Comparison of ENCODE assay signal across 32 cellular contexts in genomic region chr11:27611390-27611789, GRCh38.
"Had no signal": no experiment of that assay in that cellular context is flagged by ENCODE, and none has a peak within 500 bp of the region (broad histone marks: within the 10 kb centered on the region; RNA-seq: fewer than 3 reads in every experiment).

No MANE protein-coding gene starts in this region.

- H3K4me3 Mint-ChIP-seq: natural killer cell; nephron; neural progenitor cell; stimulated activated memory B cell treated with anti-CD40 and anti-IgM and Interleukin-4, amounts not matched to agents 10 μg/mL and 1 μg/mL and 100 μg/mL, for 72 hours; stimulated activated naive CD8-positive, alpha-beta T cell treated with anti-CD3 and anti-CD28 coated beads, Interleukin-15, amount 100 ng/mL, for 72 hours; type B pancreatic cell had no signal

- H3K4me1 Mint-ChIP-seq: natural killer cell; neural progenitor cell; stimulated activated memory B cell treated with anti-CD40 and anti-IgM and Interleukin-4, amounts not matched to agents 10 μg/mL and 1 μg/mL and 100 μg/mL, for 72 hours; stimulated activated naive CD8-positive, alpha-beta T cell treated with anti-CD3 and anti-CD28 coated beads, Interleukin-15, amount 100 ng/mL, for 72 hours had no signal

- H3K27me3 Mint-ChIP-seq: stimulated activated memory B cell treated with anti-CD40 and anti-IgM and Interleukin-4, amounts not matched to agents 10 μg/mL and 1 μg/mL and 100 μg/mL, for 72 hours; stimulated activated naive CD8-positive, alpha-beta T cell treated with anti-CD3 and anti-CD28 coated beads, Interleukin-15, amount 100 ng/mL, for 72 hours had no signal

- H3K9me3 ChIP-seq: ovary, psoas muscle, right lobe of liver, sigmoid colon, spleen, suprapubic skin, testis, tibial artery, transverse colon, upper lobe of right lung, uterus had no signal

- H3K4me3 ChIP-seq: neural progenitor cell, ovary, psoas muscle, right lobe of liver, sigmoid colon, skin epidermis, smooth muscle cell, spleen, suprapubic skin, testis, tibial artery, transverse colon, upper lobe of right lung, uterus had no signal

- H2AFZ ChIP-seq: neural progenitor cell, parathyroid adenoma had no signal

- H3K4me2 ChIP-seq: neural progenitor cell, smooth muscle cell had no signal

- H3K9me3 Mint-ChIP-seq: nephron; neural progenitor cell; stimulated activated memory B cell treated with anti-CD40 and anti-IgM and Interleukin-4, amounts not matched to agents 10 μg/mL and 1 μg/mL and 100 μg/mL, for 72 hours; type B pancreatic cell had no signal

- H3K27ac Mint-ChIP-seq: natural killer cell; nephron; neural progenitor cell; progenitor cell of endocrine pancreas; stimulated activated memory B cell treated with anti-CD40 and anti-IgM and Interleukin-4, amounts not matched to agents 10 μg/mL and 1 μg/mL and 100 μg/mL, for 72 hours; stimulated activated naive CD8-positive, alpha-beta T cell treated with anti-CD3 and anti-CD28 coated beads, Interleukin-15, amount 100 ng/mL, for 72 hours; type B pancreatic cell had no signal

- H3K4me1 ChIP-seq: neural progenitor cell, parathyroid adenoma, psoas muscle, right lobe of liver, sigmoid colon, spleen, suprapubic skin, testis, tibial artery, transverse colon, upper lobe of right lung, uterus had no signal

- H3K36me3 Mint-ChIP-seq: natural killer cell; neural progenitor cell; stimulated activated memory B cell treated with anti-CD40 and anti-IgM and Interleukin-4, amounts not matched to agents 10 μg/mL and 1 μg/mL and 100 μg/mL, for 72 hours had no signal

- H3K27ac ChIP-seq: neural progenitor cell, ovary, parathyroid adenoma, psoas muscle, right lobe of liver, sigmoid colon, skin epidermis, spleen, suprapubic skin, testis, tibial artery, transverse colon, upper lobe of right lung, uterus had no signal

- H3K9ac ChIP-seq: neural progenitor cell, parathyroid adenoma had no signal

- DNase-seq: natural killer cell; occipital lobe; ovary; posterior cingulate gyrus; psoas muscle; right cardiac atrium; right lobe of liver; sigmoid colon; spleen; stimulated activated CD4-positive, alpha-beta T cell treated with anti-CD3 and anti-CD28 coated beads, Interleukin-12 subunit alpha, Interleukin-12 subunit beta, amount 100 ng/mL, for 4 hours; stimulated activated CD4-positive, alpha-beta T cell treated with anti-CD3 and anti-CD28 coated beads, Interleukin-1b, Interleukin-23, amount 100 ng/mL, for 48 hours; stimulated activated CD4-positive, alpha-beta T cell treated with anti-CD3 and anti-CD28 coated beads, Interleukin-4, amount 100 ng/mL, for 1 hour; stimulated activated CD4-positive, alpha-beta T cell treated with anti-CD3 and anti-CD28 coated beads, Interleukin-4, amount 100 ng/mL, for 4 hours; stimulated activated CD8-positive, alpha-beta memory T cell treated with anti-CD3 and anti-CD28 coated beads, Interleukin-4, amount 100 ng/mL, for 48 hours; stimulated activated naive CD4-positive, alpha-beta T cell; stimulated activated naive CD8-positive, alpha-beta T cell treated with anti-CD3 and anti-CD28 coated beads, Interleukin-15, amount 100 ng/mL, for 72 hours; stimulated activated naive CD8-positive, alpha-beta T cell treated with anti-CD3 and anti-CD28 coated beads, Interleukin-15, Interleukin-2, amounts not matched to agents 100 U/mL and 50 U/mL, for 24 hours; substantia nigra; testis; tibial artery; transverse colon; upper lobe of right lung; uterus had no signal

- H3K79me2 ChIP-seq: parathyroid adenoma had no signal

- H3K36me3 ChIP-seq: neural progenitor cell, ovary, right lobe of liver, sigmoid colon, spleen, suprapubic skin, tibial artery, transverse colon, upper lobe of right lung, uterus had no signal

- ATAC-seq: natural killer cell; psoas muscle; right cardiac atrium; right lobe of liver; stimulated activated memory B cell treated with anti-CD40 and anti-IgM and Interleukin-4, amounts not matched to agents 10 μg/mL and 1 μg/mL and 100 μg/mL, for 72 hours; stimulated activated naive CD8-positive, alpha-beta T cell treated with anti-CD3 and anti-CD28 coated beads, Interleukin-15, amount 100 ng/mL, for 72 hours; stimulated activated naive CD8-positive, alpha-beta T cell treated with anti-CD3 and anti-CD28 coated beads, Interleukin-15, Interleukin-2, amounts not matched to agents 100 U/mL and 50 U/mL, for 24 hours; upper lobe of right lung had no signal

- H3K27me3 ChIP-seq: neural progenitor cell, ovary, right lobe of liver, sigmoid colon, spleen, suprapubic skin, testis, tibial artery, transverse colon, upper lobe of right lung, uterus had no signal
